Comparison of ENCODE assay signal across 10 cellular contexts in the genomic region with DNA sequence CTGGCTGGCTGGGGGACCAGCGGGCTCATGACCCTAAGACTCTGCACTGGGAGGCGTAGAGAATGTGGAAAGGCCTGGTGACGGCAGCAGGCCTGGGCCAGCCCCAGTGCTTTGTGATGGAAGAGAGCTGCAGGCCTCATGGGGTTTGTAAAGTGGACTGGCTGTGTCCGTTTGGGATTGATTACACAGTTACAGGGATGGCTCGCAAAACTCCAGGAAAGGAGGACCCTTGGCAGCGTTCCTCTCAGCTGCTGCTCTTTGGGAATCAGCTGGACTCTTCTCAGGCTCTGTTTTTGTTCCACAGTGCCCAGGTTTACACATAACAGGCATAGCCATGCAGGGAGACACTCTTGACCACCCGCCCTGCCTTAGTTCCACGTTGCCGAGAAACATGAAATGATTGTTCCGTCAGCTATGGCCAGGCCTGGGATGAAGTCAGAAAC.
DNase-seq lines count a peak whose midpoint lies in the region; ATAC-seq and TF ChIP-seq lines count a peak whose summit lies in the region.
"Had no signal": no experiment of that assay in that cellular context is flagged by ENCODE, and none has a peak within 500 bp of the region (broad histone marks: within the 10 kb centered on the region; RNA-seq: fewer than 3 reads in every experiment).

No MANE protein-coding gene starts in this region.

- H3K4me3 ChIP-seq in HUES48 (ENCODE audit: low read depth, low read length) (no peak overlapping the region), astrocyte of the cerebellum (ENCODE audit: low read depth, low read length) (no peak overlapping the region), skeletal muscle cell (ENCODE audit: low read depth, low read length) (no peak overlapping the region)
- H3K4me3 ChIP-seq: SJSA1 had no signal

- peaks cover 45% of the 10 kb centered on the region for H3K4me1 ChIP-seq in HUES48 (ENCODE audit: control insufficient read depth, insufficient read depth, low read length)

- H3K9me3 ChIP-seq in HUES48 (ENCODE audit: control insufficient read depth, insufficient read depth, low read length) = no peaks in the 10 kb centered on the region
- H3K9me3 ChIP-seq: SJSA1 had no signal

- no peaks in the 10 kb centered on the region for H3K27me3 ChIP-seq in HUES48 (ENCODE audit: control insufficient read depth, insufficient read depth, low read length)
- H3K27me3 ChIP-seq: SJSA1 had no signal

- TF ChIP-seq CTCF in astrocyte of the cerebellum (IDR thresholded peaks at IDR 0.05; ENCODE audit: low read depth, low read length, missing control alignments) = no peak

- no peak for ATAC-seq in GM18909 (IDR thresholded peaks at IDR 0.05; ENCODE audit: poor library complexity, unreplicated experiment)

- DNase-seq in astrocyte of the cerebellum (ENCODE audit: low read depth) (peak; percentile 52), iPS DF 19.7 (ENCODE audit: low read depth, low spot score) (peak; percentile 48), skeletal muscle cell (ENCODE audit: low read depth) (peak; percentile 68), NCI-H1694 (lab: John Stamatoyannopoulos, UW) (no peak), AML-193 (lab: John Stamatoyannopoulos, UW) (no peak)
- DNase-seq in central memory CD4-positive, alpha-beta T cell = no peak
- DNase-seq: activated effector memory CD4-positive, alpha-beta T cell treated with Interleukin-2 at 50 U/mL for 16 hours had no signal

- H3K9ac ChIP-seq in HUES48 (ENCODE audit: low read depth, low read length) = no peak overlapping the region

- in situ Hi-C loops in astrocyte of the cerebellum (cut with HindIII; ENCODE audit: low sequenced_read_pairs) = no loop called here

- H3K36me3 ChIP-seq in HUES48 (ENCODE audit: control insufficient read depth, insufficient read depth, low read length) = no peaks in the 10 kb centered on the region
- H3K36me3 ChIP-seq: SJSA1 had no signal

- H3K27ac ChIP-seq in HUES48 (ENCODE audit: low read depth, low read length) = peak overlapping the region; percentile 51
- H3K27ac ChIP-seq: SJSA1 had no signal

Comparison
In these comparisons a context has a peak if more than half of its experiments do, and no peak if none do; other contexts are left out.
1. DNase-seq: peak in astrocyte of the cerebellum (single experiment), iPS DF 19.7 (single experiment) and skeletal muscle cell (single experiment); none in NCI-H1694 (single experiment), central memory CD4-positive, alpha-beta T cell (single experiment) and AML-193 (0 of 2).